In genomic region chr14:100117647-100118376, GRCh38 we compare ENCODE assay signal across 14 cellular contexts. TPM values are rescaled to one million over a fixed set of nuclear protein-coding genes. Genes with fewer than 3 reads are reported as not detected.
DNase-seq lines count a peak whose midpoint lies in the region; ATAC-seq and TF ChIP-seq lines count a peak whose summit lies in the region.
"Had no signal": no experiment of that assay in that cellular context is flagged by ENCODE, and none has a peak within 500 bp of the region (broad histone marks: within the 10 kb centered on the region; RNA-seq: fewer than 3 reads in every experiment).

No MANE protein-coding gene starts in this region.

- no peaks in the 10 kb centered on the region for H3K36me3 ChIP-seq in osteoblast (ENCODE audit: insufficient read depth, low read length)
- H3K36me3 ChIP-seq: suprapubic skin had no signal

- no peak overlapping the region for H3K4me3 ChIP-seq in osteoblast (ENCODE audit: insufficient read depth, low read length)
- H3K4me3 ChIP-seq: lower lobe of right lung, psoas muscle, suprapubic skin had no signal

- no peak for DNase-seq in T-helper 2 cell treated with Interferon-gamma antibody and Interleukin-4, amounts not matched to agents 5 μg/mL and 100 μg/mL, for 36 hours (ENCODE audit: low spot score)
- no peak for DNase-seq in T-helper 2 cell
- DNase-seq in NCI-H2107 treated with DMSO at 0.1 percent for 48 hours (lab: John Stamatoyannopoulos, UW; ENCODE audit: unreplicated experiment): peak; percentile 72
- peak; percentile 46 for DNase-seq in osteoblast (ENCODE audit: insufficient read length, low spot score, missing footprints)
- no peak for DNase-seq in D341Med (ENCODE audit: low spot score)
- DNase-seq: activated gamma-delta T cell treated with Interleukin-2 at 50 U/mL for 16 hours, lower lobe of right lung, WERI-Rb-1 had no signal

- H3K9me3 Mint-ChIP-seq in T-helper 2 cell treated with Interferon-gamma antibody and Interleukin-4, amounts not matched to agents 5 μg/mL and 100 μg/mL, for 36 hours: no peaks in the 10 kb centered on the region
- no peaks in the 10 kb centered on the region for H3K9me3 Mint-ChIP-seq in activated naive CD8-positive, alpha-beta T cell (ENCODE audit: low read depth)

- peaks cover 12% of the 10 kb centered on the region for H3K4me1 Mint-ChIP-seq in T-helper 2 cell treated with Interferon-gamma antibody and Interleukin-4, amounts not matched to agents 5 μg/mL and 100 μg/mL, for 36 hours (ENCODE audit: low read depth)
- peaks cover 37% of the 10 kb centered on the region for H3K4me1 Mint-ChIP-seq in activated naive CD8-positive, alpha-beta T cell (ENCODE audit: low read depth)

- H3K27ac Mint-ChIP-seq in T-helper 2 cell treated with Interferon-gamma antibody and Interleukin-4, amounts not matched to agents 5 μg/mL and 100 μg/mL, for 36 hours: peak overlapping the region; percentile 3
- peak overlapping the region; percentile 91 for H3K27ac Mint-ChIP-seq in activated naive CD8-positive, alpha-beta T cell

- H3K4me3 Mint-ChIP-seq in T-helper 2 cell treated with Interferon-gamma antibody and Interleukin-4, amounts not matched to agents 5 μg/mL and 100 μg/mL, for 36 hours: no peak overlapping the region
- no peak overlapping the region for H3K4me3 Mint-ChIP-seq in activated naive CD8-positive, alpha-beta T cell

- ATAC-seq in HG03521 (IDR thresholded peaks at IDR 0.05; ENCODE audit: unreplicated experiment): no peak
- no peak for ATAC-seq in GM19455 (IDR thresholded peaks at IDR 0.05; ENCODE audit: unreplicated experiment)
- ATAC-seq: lower lobe of right lung, psoas muscle had no signal

- no peak overlapping the region for H2AFZ ChIP-seq in osteoblast (ENCODE audit: low read length)

- H3K27ac ChIP-seq in osteoblast (ENCODE audit: low read depth, low read length): no peak overlapping the region
- H3K27ac ChIP-seq: lower lobe of right lung, psoas muscle, suprapubic skin, WERI-Rb-1 had no signal

- H3K27me3 ChIP-seq in osteoblast (ENCODE audit: insufficient read depth, low read length): no peaks in the 10 kb centered on the region
- H3K27me3 ChIP-seq: suprapubic skin had no signal

- peaks cover 68% of the 10 kb centered on the region for H3K36me3 Mint-ChIP-seq in T-helper 2 cell treated with Interferon-gamma antibody and Interleukin-4, amounts not matched to agents 5 μg/mL and 100 μg/mL, for 36 hours (ENCODE audit: low read depth)
- H3K36me3 Mint-ChIP-seq in activated naive CD8-positive, alpha-beta T cell: no peaks in the 10 kb centered on the region

- no peaks in the 10 kb centered on the region for H3K9me3 ChIP-seq in osteoblast (ENCODE audit: low read depth, low read length)
- H3K9me3 ChIP-seq: lower lobe of right lung, psoas muscle, suprapubic skin had no signal

- H3K79me2 ChIP-seq in osteoblast (ENCODE audit: insufficient read depth, low read length): no peaks in the 10 kb centered on the region

- no peak for TF ChIP-seq CTCF in osteoblast (IDR thresholded peaks at IDR 0.05; ENCODE audit: extremely low read depth, low read depth, low read length)

- H3K27me3 Mint-ChIP-seq in T-helper 2 cell treated with Interferon-gamma antibody and Interleukin-4, amounts not matched to agents 5 μg/mL and 100 μg/mL, for 36 hours (ENCODE audit: low read depth): no peaks in the 10 kb centered on the region
- H3K27me3 Mint-ChIP-seq in activated naive CD8-positive, alpha-beta T cell: no peaks in the 10 kb centered on the region

- H4K20me1 ChIP-seq in osteoblast (ENCODE audit: insufficient read depth, low read length): peaks cover 10% of the 10 kb centered on the region

- peaks cover 4% of the 10 kb centered on the region for H3K4me1 ChIP-seq in osteoblast (ENCODE audit: insufficient read depth, low read length)
- H3K4me1 ChIP-seq: psoas muscle, suprapubic skin had no signal

- H3K4me2 ChIP-seq in osteoblast (ENCODE audit: insufficient read depth, low read length): no peak overlapping the region

RNA-seq across cellular contexts. Expression of gene DEGS2, which starts 41.6 kb away (rescaled TPM):
- 0.29 and 0.36 TPM in 2 replicates for total RNA-seq in osteoblast
- total RNA-seq: glomerular endothelial cell had no signal

RNA-seq across cellular contexts. Expression of gene EVL, which starts 52.6 kb away (rescaled TPM):
- total RNA-seq in osteoblast: 16.6 and 17.4 TPM in 2 replicates

Comparison
In these comparisons a context has a peak if more than half of its experiments do, and no peak if none do; other contexts are left out.
1. DNase-seq: peak in NCI-H2107 treated with DMSO at 0.1 percent for 48 hours (single experiment) and osteoblast (single experiment); none in T-helper 2 cell treated with Interferon-gamma antibody and Interleukin-4, amounts not matched to agents 5 μg/mL and 100 μg/mL, for 36 hours (single experiment), T-helper 2 cell (0 of 5) and D341Med (single experiment).